In the genomic region with DNA sequence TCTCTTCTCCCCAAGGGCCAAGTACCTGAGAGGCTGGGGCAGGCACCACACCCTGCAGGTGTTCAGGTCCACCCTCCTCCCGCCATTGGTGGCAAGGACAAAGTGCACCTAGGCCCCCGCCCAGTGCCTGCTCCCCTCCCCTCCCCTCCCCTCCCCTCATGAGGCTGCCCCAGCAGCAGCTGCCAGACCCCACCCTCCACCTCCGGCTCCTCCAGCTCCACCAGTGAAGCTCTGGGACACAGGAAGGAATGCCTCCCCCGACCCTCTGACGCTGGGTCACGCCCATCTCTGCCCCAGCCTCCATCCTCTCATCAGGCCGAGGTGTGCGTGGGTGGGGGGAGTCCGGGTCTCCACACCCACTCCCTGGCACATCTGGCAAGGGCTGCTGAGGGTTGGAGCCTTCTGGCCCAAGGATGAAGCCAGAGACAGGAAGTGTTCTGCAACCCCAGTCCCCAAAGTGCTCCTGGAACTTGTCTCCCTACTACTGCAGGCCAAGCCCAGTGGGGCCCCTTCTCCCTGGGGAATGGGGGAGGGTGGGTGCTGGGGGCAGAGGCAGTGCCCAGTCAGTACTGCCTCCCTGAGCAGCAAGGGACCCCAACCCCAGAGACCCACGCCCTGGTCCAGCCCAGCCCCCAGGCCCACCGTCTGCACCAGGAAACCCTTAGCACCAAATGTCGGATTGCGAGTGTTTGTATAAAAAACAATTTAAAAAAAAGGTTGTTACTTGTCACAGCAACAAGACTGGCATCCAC, we compare ENCODE assay signal across 8 cellular contexts. TPM values are rescaled to one million over a fixed set of nuclear protein-coding genes. Genes with fewer than 3 reads are reported as not detected.
A peak's percentile ranks its signal among the peaks of the same experiment; 100 is the strongest.
DNase-seq lines count a peak whose midpoint lies in the region; ATAC-seq and TF ChIP-seq lines count a peak whose summit lies in the region.

No MANE protein-coding gene starts in this region.

- dilution Hi-C loops in mammary epithelial cell (cut with HindIII; ENCODE audit: low sequenced_read_pairs) = no loop called here

- H3K4me1 Mint-ChIP-seq in neural progenitor cell = peaks cover 25% of the 10 kb centered on the region

- peak overlapping the region in 2 of 3 experiments; percentile 58 to 79 for H3K4me3 ChIP-seq in mammary epithelial cell (replicated peaks in 1 of 3; ENCODE audit: insufficient read depth in 1 of 3, low read depth in 2 of 3, low read length in 3 of 3)
- no peak overlapping the region for H3K4me3 ChIP-seq in neural progenitor cell

- no peaks in the 10 kb centered on the region for H4K20me1 ChIP-seq in mammary epithelial cell (ENCODE audit: insufficient read depth, low read length)
- H4K20me1 ChIP-seq in neural progenitor cell (ENCODE audit: low read depth) = peaks cover 43% of the 10 kb centered on the region

- CTCF ChIA-PET in mammary epithelial cell (lab: Charles Lee; ENCODE audit: low non-redundant PET) = no interaction called here

- H3K27ac ChIP-seq in mammary epithelial cell (ENCODE audit: insufficient read depth, low read depth, low read length) = peak overlapping the region; percentile 55
- H3K27ac ChIP-seq in neural progenitor cell = no peak overlapping the region

- no peak overlapping the region for H3K27ac Mint-ChIP-seq in neural progenitor cell

- 42% methylated on average over 7 of the region's 13 CpGs for WGBS in mammary epithelial cell (ENCODE audit: low coverage, missing lambda C conversion rate)

- H3K27me3 Mint-ChIP-seq in neural progenitor cell (ENCODE audit: insufficient read depth, low read depth) = peaks cover 4% of the 10 kb centered on the region

- H3K4me2 ChIP-seq in mammary epithelial cell (ENCODE audit: insufficient read depth, low read depth, low read length) (peak overlapping the region; percentile 99), neural progenitor cell (peak overlapping the region; percentile 81)

- H3K4me1 ChIP-seq in mammary epithelial cell (ENCODE audit: insufficient read depth, low read length) = peaks cover 33% of the 10 kb centered on the region
- H3K4me1 ChIP-seq in neural progenitor cell = peaks cover 24% of the 10 kb centered on the region

- TF ChIP-seq CTCF in mammary epithelial cell (conservative IDR thresholded peaks at IDR 0.05 in 1 of 2, IDR thresholded peaks at IDR 0.05 in 1 of 2; ENCODE audit: extremely low read depth in 1 of 2, insufficient read depth in 1 of 2, low read depth in 1 of 2, low read length in 2 of 2) (no peak), neural progenitor cell (IDR thresholded peaks at IDR 0.05) (no peak)

- H3K36me3 ChIP-seq in mammary epithelial cell (ENCODE audit: insufficient read depth, low read length) = no peaks in the 10 kb centered on the region
- no peaks in the 10 kb centered on the region for H3K36me3 ChIP-seq in neural progenitor cell

- no TSS peak for BruUV-seq in mammary epithelial cell (replicated peaks; lab: Mats Ljungman, UMichigan)

- H3K36me3 Mint-ChIP-seq in neural progenitor cell = peaks cover 5% of the 10 kb centered on the region

- H3K9me3 Mint-ChIP-seq in neural progenitor cell = no peaks in the 10 kb centered on the region

- H3F3A ChIP-seq in neural progenitor cell (ENCODE audit: low read depth) = peaks cover 31% of the 10 kb centered on the region

- peak; percentile 44 for DNase-seq in GF-D8 (lab: John Stamatoyannopoulos, UW)
- DNase-seq in NCI-H526 treated with DMSO at 0.1 percent for 48 hours (lab: John Stamatoyannopoulos, UW) = peak; percentile 89
- peak; percentile 55 for DNase-seq in mammary epithelial cell
- peak; percentile 48 for DNase-seq in neural progenitor cell (ENCODE audit: low spot score)
- DNase-seq in HCEC 1CT = no peak
- DNase-seq in foreskin melanocyte = no peak

- no peaks in the 10 kb centered on the region for H3K27me3 ChIP-seq in mammary epithelial cell (ENCODE audit: insufficient read depth, low read length)
- H3K27me3 ChIP-seq in neural progenitor cell = no peaks in the 10 kb centered on the region

- no peak overlapping the region for H3K4me3 Mint-ChIP-seq in neural progenitor cell

- H3K9me3 ChIP-seq in mammary epithelial cell (replicated peaks; ENCODE audit: insufficient read depth, low read length) = no peaks in the 10 kb centered on the region
- no peaks in the 10 kb centered on the region for H3K9me3 ChIP-seq in neural progenitor cell (ENCODE audit: low read depth)

- H2AFZ ChIP-seq in mammary epithelial cell (ENCODE audit: low read depth, low read length) (peak overlapping the region; percentile 83), neural progenitor cell (replicated peaks) (no peak overlapping the region)

- H3K79me2 ChIP-seq in mammary epithelial cell (ENCODE audit: insufficient read depth, low read length) (peaks cover 32% of the 10 kb centered on the region), neural progenitor cell (ENCODE audit: low read depth) (peaks cover 33% of the 10 kb centered on the region)

- intact Hi-C loops in mammary epithelial cell (cut with micrococcal nuclease) = loop anchor here (5.0 kb wide), 2 partner anchors 104 to 421 kb away; a partner anchor contains a TSS

- in situ Hi-C loops in mammary epithelial cell (cut with MboI; ENCODE audit: low sequenced_read_pairs in 2 of 2) = no loop called here

- ATAC-seq in GM18519 (IDR thresholded peaks at IDR 0.05; ENCODE audit: low FRiP score, unreplicated experiment) = no peak
- no peak for ATAC-seq in HG03135 (IDR thresholded peaks at IDR 0.05; ENCODE audit: unreplicated experiment)

- no peak overlapping the region for H3K9ac ChIP-seq in mammary epithelial cell (ENCODE audit: insufficient read depth, low read length)
- no peak overlapping the region for H3K9ac ChIP-seq in neural progenitor cell

RNA-seq across cellular contexts. Expression of a gene that starts 1.6 kb away (rescaled TPM):
- 10 to 100 TPM; 28.5 to 34.3 TPM for total RNA-seq in mammary epithelial cell
- polyA plus RNA-seq in mammary epithelial cell = 37.0 TPM
- 17.7 TPM for polyA minus RNA-seq in mammary epithelial cell
- 10.8 and 22.7 TPM in 2 replicates for total RNA-seq in neural progenitor cell (ENCODE audit: low replicate concordance)

RNA-seq across cellular contexts. Expression of a gene that starts 11.9 kb away (rescaled TPM):
- total RNA-seq in mammary epithelial cell (10 to 100 TPM in 1 of 2 donors, 1 to 10 TPM in 1; 9.2 to 17.2 TPM), neural progenitor cell (ENCODE audit: low replicate concordance) (2.9 and 11.4 TPM in 2 replicates)
- 3.2 TPM for polyA plus RNA-seq in mammary epithelial cell
- 3.9 TPM for polyA minus RNA-seq in mammary epithelial cell

RNA-seq across cellular contexts. Expression of a gene that starts 21.6 kb away (rescaled TPM):
- 1 to 10 TPM; 1.5 to 3.5 TPM for total RNA-seq in mammary epithelial cell
- polyA plus RNA-seq in mammary epithelial cell = 0.83 TPM
- polyA minus RNA-seq in mammary epithelial cell = 0.67 TPM
- total RNA-seq in neural progenitor cell (ENCODE audit: low replicate concordance) = 0.19 and 4.9 TPM in 2 replicates

RNA-seq across cellular contexts. Expression of a gene that starts 23.1 kb away (rescaled TPM):
- total RNA-seq in mammary epithelial cell (10 to 100 TPM; 33.5 to 56.9 TPM), neural progenitor cell (ENCODE audit: low replicate concordance) (51.9 and 77.0 TPM in 2 replicates)
- 34.0 TPM for polyA plus RNA-seq in mammary epithelial cell
- 81.7 TPM for polyA minus RNA-seq in mammary epithelial cell

Comparison
In these comparisons a context has a peak if more than half of its experiments do, and no peak if none do; other contexts are left out.
1. DNase-seq: peak in GF-D8 (single experiment), NCI-H526 treated with DMSO at 0.1 percent for 48 hours (single experiment), mammary epithelial cell (single experiment) and neural progenitor cell (single experiment); none in HCEC 1CT (single experiment) and foreskin melanocyte (single experiment).